9 cellular contexts compared by ENCODE assay signal in the genomic region with DNA sequence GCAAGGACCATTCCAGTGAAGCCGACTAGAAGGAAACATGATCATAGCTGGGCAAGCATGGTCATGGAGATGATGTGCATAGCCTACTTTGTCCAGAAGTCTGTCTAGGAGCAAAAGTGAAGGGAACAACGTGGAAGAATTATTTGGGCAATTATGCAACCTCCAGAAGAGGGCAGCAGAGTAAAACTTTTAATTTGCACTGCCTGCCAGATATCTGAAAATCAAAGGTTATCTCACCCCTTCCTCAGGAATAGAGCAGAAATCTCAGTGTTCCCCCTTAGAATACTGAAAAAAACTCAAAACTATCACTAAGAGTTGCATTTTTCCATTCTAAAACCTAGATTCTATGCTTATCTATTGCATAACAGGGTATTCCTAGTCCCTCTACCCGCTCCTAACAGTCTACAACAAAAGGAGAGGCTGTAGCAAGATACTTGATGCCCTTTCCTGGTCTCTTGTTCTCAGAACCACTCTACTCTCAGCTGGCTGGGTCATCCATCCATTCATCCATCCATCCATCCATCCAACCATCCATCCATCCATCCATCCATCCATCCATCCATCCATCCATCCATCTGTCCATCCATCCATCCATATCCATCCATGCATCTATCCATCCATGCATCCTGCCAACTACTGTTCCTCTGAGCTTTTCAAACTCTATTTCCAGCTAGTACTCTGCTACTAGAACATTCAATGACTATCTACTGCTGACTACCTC. TPM values are rescaled to one million over a fixed set of nuclear protein-coding genes. Genes with fewer than 3 reads are reported as not detected.
DNase-seq lines count a peak whose midpoint lies in the region; ATAC-seq, FAIRE-seq and TF ChIP-seq lines count a peak whose summit lies in the region.
"Had no signal": no experiment of that assay in that cellular context is flagged by ENCODE, and none has a peak within 500 bp of the region (broad histone marks: within the 10 kb centered on the region; RNA-seq: fewer than 3 reads in every experiment).

No MANE protein-coding gene starts in this region.

- CTCF ChIA-PET in activated CD4-positive, alpha-beta T cell treated with anti-CD3 and anti-CD28 coated beads for 36 hours (lab: Charles Lee): interaction anchor here (0.6 to 4.0 kb wide), 26 partner anchors 9 to 461 kb away, joined by 3 to 30 read pairs (median 4); a partner anchor contains a TSS
- CTCF ChIA-PET in Panc1 (lab: Charles Lee): interaction anchor here (1.9 kb wide), 1 partner anchor 237 kb away, joined by 16 read pairs; no protein-coding TSS in a partner anchor

- peaks cover 7% of the 10 kb centered on the region for H3K36me3 Mint-ChIP-seq in activated CD4-positive, alpha-beta T cell treated with anti-CD3 and anti-CD28 coated beads for 36 hours (ENCODE audit: low read depth)
- peaks cover 10% of the 10 kb centered on the region for H3K36me3 Mint-ChIP-seq in type B pancreatic cell

- no peaks in the 10 kb centered on the region for H3K9me3 Mint-ChIP-seq in activated CD4-positive, alpha-beta T cell treated with anti-CD3 and anti-CD28 coated beads for 36 hours (ENCODE audit: low read depth)
- H3K9me3 Mint-ChIP-seq in type B pancreatic cell: no peaks in the 10 kb centered on the region

- no peaks in the 10 kb centered on the region for H3K36me3 ChIP-seq in Panc1 (ENCODE audit: control insufficient read depth, insufficient read depth, low read length)
- H3K36me3 ChIP-seq in bronchial epithelial cell (ENCODE audit: control insufficient read depth, insufficient read depth, low read length): no peaks in the 10 kb centered on the region

- intact Hi-C loops in activated CD4-positive, alpha-beta T cell treated with anti-CD3 and anti-CD28 coated beads for 36 hours (cut with DNase I, micrococcal nuclease): loop anchor here (1.0 to 5.0 kb wide), 7 partner anchors 237 to 1561 kb away; a partner anchor contains a TSS
- intact Hi-C loops in Panc1 (cut with micrococcal nuclease; ENCODE audit: unreplicated experiment) (loop anchor here (2.0 kb wide), 1 partner anchor 238 kb away; no protein-coding TSS in a partner anchor), posterior vena cava (cut with DNase I) (loop anchor here (5.0 to 10.0 kb wide), 3 partner anchors 231 to 1564 kb away; a partner anchor contains a TSS)

- ATAC-seq in activated CD4-positive, alpha-beta T cell treated with anti-CD3 and anti-CD28 coated beads for 36 hours: peak; percentile 54
- ATAC-seq in HG03342 (IDR thresholded peaks at IDR 0.05; ENCODE audit: unreplicated experiment) (peak; percentile 47), Panc1 (peak; percentile 86)

- no peak overlapping the region for H3K27ac ChIP-seq in Panc1 (ENCODE audit: low read length)

- in situ Hi-C loops in Panc1 (cut with HindIII; ENCODE audit: low pct_unique_long_range_greater_than_20kb, low sequenced_read_pairs): no loop called here

- H3K4me3 Mint-ChIP-seq in activated CD4-positive, alpha-beta T cell treated with anti-CD3 and anti-CD28 coated beads for 36 hours: no peak overlapping the region
- H3K4me3 Mint-ChIP-seq in type B pancreatic cell: no peak overlapping the region

- POLR2A ChIA-PET in activated CD4-positive, alpha-beta T cell treated with anti-CD3 and anti-CD28 coated beads for 36 hours (lab: Charles Lee): no interaction called here
- POLR2A ChIA-PET in Panc1 (lab: Charles Lee): no interaction called here

- no peaks in the 10 kb centered on the region for H3K4me1 ChIP-seq in Panc1 (ENCODE audit: control insufficient read depth, insufficient read depth, low read length)

- no peak overlapping the region for H3K27ac Mint-ChIP-seq in activated CD4-positive, alpha-beta T cell treated with anti-CD3 and anti-CD28 coated beads for 36 hours
- no peak overlapping the region for H3K27ac Mint-ChIP-seq in type B pancreatic cell

- peak; percentile 80 for TF ChIP-seq CTCF in Panc1 (IDR thresholded peaks at IDR 0.05)
- peak; percentile 66 for TF ChIP-seq CTCF in bronchial epithelial cell (IDR thresholded peaks at IDR 0.05; ENCODE audit: insufficient read depth, low read length, severe bottlenecking)
- peak; percentile 81 for TF ChIP-seq CTCF in type B pancreatic cell (conservative IDR thresholded peaks at IDR 0.05)

- no TSS peak for BruUV-seq in Panc1 (replicated peaks; lab: Mats Ljungman, UMichigan)

- DNase-seq in activated CD4-positive, alpha-beta T cell treated with anti-CD3 and anti-CD28 coated beads for 36 hours: peak; percentile 36
- no peak for DNase-seq in activated CD4-positive, alpha-beta T cell treated with anti-CD3 and anti-CD28 coated beads for 1 hour
- DNase-seq in Panc1 (ENCODE audit: low read depth, low spot score) (no peak), bronchial epithelial cell (ENCODE audit: low read depth) (peak; percentile 50), left kidney (ENCODE audit: low read depth, low spot score) (peak; percentile 71), type B pancreatic cell (ENCODE audit: extremely low spot score, unreplicated experiment) (no peak), posterior vena cava (ENCODE audit: low spot score) (no peak)

- H3K9me3 ChIP-seq in Panc1 (ENCODE audit: control insufficient read depth, insufficient read depth, low read depth, low read length): no peaks in the 10 kb centered on the region

- H3K4me3 ChIP-seq in Panc1 (ENCODE audit: low read depth in 2 of 2, low read length in 2 of 2): no peak overlapping the region
- H3K4me3 ChIP-seq in bronchial epithelial cell (ENCODE audit: low read depth, low read length): no peak overlapping the region

- H3K27me3 ChIP-seq in Panc1 (ENCODE audit: control insufficient read depth, insufficient read depth, low read length) (no peaks in the 10 kb centered on the region), bronchial epithelial cell (ENCODE audit: control insufficient read depth, insufficient read depth, low read length) (no peaks in the 10 kb centered on the region)

- H3K4me1 Mint-ChIP-seq in activated CD4-positive, alpha-beta T cell treated with anti-CD3 and anti-CD28 coated beads for 36 hours: peaks cover 5% of the 10 kb centered on the region
- no peaks in the 10 kb centered on the region for H3K4me1 Mint-ChIP-seq in type B pancreatic cell (ENCODE audit: unreplicated experiment)

- no peaks in the 10 kb centered on the region for H3K27me3 Mint-ChIP-seq in activated CD4-positive, alpha-beta T cell treated with anti-CD3 and anti-CD28 coated beads for 36 hours
- H3K27me3 Mint-ChIP-seq in type B pancreatic cell: no peaks in the 10 kb centered on the region

- FAIRE-seq in bronchial epithelial cell (lab: Jason Lieb, UNC): no peak
- FAIRE-seq: endometrium had no signal

RNA-seq across cellular contexts. Expression of a gene that starts 8.4 kb away (rescaled TPM):
- 1 to 10 TPM; 5.4 to 6.8 TPM for total RNA-seq in activated CD4-positive, alpha-beta T cell treated with anti-CD3 and anti-CD28 coated beads for 36 hours
- total RNA-seq in Panc1 (2021; ENCODE audit: unreplicated experiment) (20.5 TPM), bronchial epithelial cell (10.2 and 10.3 TPM in 2 replicates), type B pancreatic cell (ENCODE audit: low replicate concordance) (14.7 and 15.4 TPM in 2 replicates), posterior vena cava (1 to 10 TPM; 4.3 to 9.3 TPM)
- polyA plus RNA-seq in Panc1 (2012; ENCODE audit: insufficient read length): 13.7 TPM

RNA-seq across cellular contexts. Expression of a gene that starts 50.9 kb away (rescaled TPM):
- 10 to 100 TPM; 15.4 to 16.0 TPM for total RNA-seq in activated CD4-positive, alpha-beta T cell treated with anti-CD3 and anti-CD28 coated beads for 36 hours
- total RNA-seq in Panc1 (2021; ENCODE audit: unreplicated experiment) (29.7 TPM), bronchial epithelial cell (18.2 and 32.9 TPM in 2 replicates), type B pancreatic cell (ENCODE audit: low replicate concordance) (30.1 and 43.1 TPM in 2 replicates), posterior vena cava (10 to 100 TPM; 20.9 to 21.0 TPM)
- polyA plus RNA-seq in Panc1 (2012; ENCODE audit: insufficient read length): 6.6 TPM

Comparison
In these comparisons a context has a peak if more than half of its experiments do, and no peak if none do; other contexts are left out.
1. DNase-seq: peak in activated CD4-positive, alpha-beta T cell treated with anti-CD3 and anti-CD28 coated beads for 36 hours (single experiment), bronchial epithelial cell (single experiment) and left kidney (single experiment); none in activated CD4-positive, alpha-beta T cell treated with anti-CD3 and anti-CD28 coated beads for 1 hour (single experiment), Panc1 (single experiment), type B pancreatic cell (single experiment) and posterior vena cava (single experiment).
2. Peak in every context shown above with its lines, with median percentiles within 50 percentile points of each other: ATAC-seq and CTCF ChIP-seq.